In genomic region chr17:42536048-42536371, GRCh38 we compare ENCODE assay signal across 8 cellular contexts. TPM values are rescaled to one million over a fixed set of nuclear protein-coding genes. Genes with fewer than 3 reads are reported as not detected.
A peak's percentile ranks its signal among the peaks of the same experiment; 100 is the strongest.
DNase-seq lines count a peak whose midpoint lies in the region; ATAC-seq and TF ChIP-seq lines count a peak whose summit lies in the region.

TSS of gene NAGLU (plus strand) at chr17:42536241. CDS start at chr17:42536273, 32 bp downstream.

- DNase-seq in AG20443 (ENCODE audit: low spot score) (peak; percentile 99), NCI-H460 (ENCODE audit: extremely low read depth, low read depth) (peak; percentile 87), choroid plexus epithelial cell (ENCODE audit: low read depth) (peak; percentile 86)
- DNase-seq in activated CD4-positive, alpha-beta T cell treated with anti-CD3 and anti-CD28 coated beads for 36 hours, result peak; percentile 92
- DNase-seq in stimulated activated CD4-positive, alpha-beta T cell treated with anti-CD3 and anti-CD28 coated beads, Interleukin-1b, Interleukin-23, amount 100 ng/mL, for 4 hours (ENCODE audit: low read depth in 2 of 2), result peak; percentile 64 to 83

- peak within 1 kb of the TSS; percentile 86 for H3K4me3 Mint-ChIP-seq in activated CD4-positive, alpha-beta T cell treated with anti-CD3 and anti-CD28 coated beads for 36 hours

- H3K36me3 Mint-ChIP-seq in activated CD4-positive, alpha-beta T cell treated with anti-CD3 and anti-CD28 coated beads for 36 hours (ENCODE audit: low read depth), result peaks cover 12% of the 10 kb centered on the region

- no peaks in the 10 kb centered on the region for H3K27me3 ChIP-seq in layer of hippocampus (ENCODE audit: control insufficient read depth, insufficient read depth, low read length)

- peak within 1 kb of the TSS; percentile 98 for H3K27ac ChIP-seq in layer of hippocampus (ENCODE audit: low read depth, low read length)

- H3K9me3 Mint-ChIP-seq in activated CD4-positive, alpha-beta T cell treated with anti-CD3 and anti-CD28 coated beads for 36 hours (ENCODE audit: low read depth), result no peaks in the 10 kb centered on the region

- CTCF ChIA-PET in activated CD4-positive, alpha-beta T cell treated with anti-CD3 and anti-CD28 coated beads for 36 hours (lab: Charles Lee), result interaction anchor here (0.5 to 1.8 kb wide), 9 partner anchors 12 to 605 kb away, joined by 3 to 8 read pairs (median 4); partner anchors contain the start of genes GHDC and ODAD4

- TF ChIP-seq CTCF in choroid plexus epithelial cell (conservative IDR thresholded peaks at IDR 0.05; ENCODE audit: low read depth, low read length), result no peak

- POLR2A ChIA-PET in activated CD4-positive, alpha-beta T cell treated with anti-CD3 and anti-CD28 coated beads for 36 hours (lab: Charles Lee), result interaction anchor here (0.6 to 1.3 kb wide), 2 partner anchors 12 to 36 kb away, joined by 3 to 6 read pairs; no protein-coding TSS in a partner anchor

- H3K4me3 ChIP-seq in choroid plexus epithelial cell (ENCODE audit: low read depth, low read length), result peak within 1 kb of the TSS; percentile 76

- intact Hi-C loops in activated CD4-positive, alpha-beta T cell treated with anti-CD3 and anti-CD28 coated beads for 36 hours (cut with DNase I, micrococcal nuclease), result loop anchor here (1.0 to 5.0 kb wide), 5 partner anchors 18 to 519 kb away; partner anchors contain the start of genes COASY (in 1 of the 2), DNAJC7 (in 1 of the 2) and PSMC3IP (in 1 of the 2)

- no peaks in the 10 kb centered on the region for H3K27me3 Mint-ChIP-seq in activated CD4-positive, alpha-beta T cell treated with anti-CD3 and anti-CD28 coated beads for 36 hours

- ATAC-seq in GM19043 (IDR thresholded peaks at IDR 0.05; ENCODE audit: low read depth, unreplicated experiment) (peak; percentile 76), HG03342 (IDR thresholded peaks at IDR 0.05; ENCODE audit: unreplicated experiment) (peak; percentile 80)
- ATAC-seq in activated CD4-positive, alpha-beta T cell treated with anti-CD3 and anti-CD28 coated beads for 36 hours, result peak; percentile 87

- peak within 1 kb of the TSS; percentile 90 for H3K27ac Mint-ChIP-seq in activated CD4-positive, alpha-beta T cell treated with anti-CD3 and anti-CD28 coated beads for 36 hours

- peaks cover 30% of the 10 kb centered on the region for H3K4me1 Mint-ChIP-seq in activated CD4-positive, alpha-beta T cell treated with anti-CD3 and anti-CD28 coated beads for 36 hours

RNA-seq across cellular contexts. Expression of gene NAGLU, which starts in this region (rescaled TPM):
- 15.1 and 15.3 TPM in 2 replicates for total RNA-seq in NCI-H460 (2014; rRNA removed; shearing (Covaris generic))
- polyA plus RNA-seq in NCI-H460 (2014; cell fraction: nucleus; rRNA removed), result 115 and 132 TPM in 2 replicates
- 10 to 100 TPM in 1 of 2 experiments, 1 to 10 TPM in 1; 9.7 to 12.5 TPM for total RNA-seq in activated CD4-positive, alpha-beta T cell treated with anti-CD3 and anti-CD28 coated beads for 36 hours

Comparison
In these comparisons a context has a peak if more than half of its experiments do, and no peak if none do; other contexts are left out.
1. Peak in every context shown above with its lines: DNase-seq, ATAC-seq, H3K4me3 ChIP-seq and H3K27ac ChIP-seq.